20 cellular contexts compared by ENCODE assay signal in the genomic region with DNA sequence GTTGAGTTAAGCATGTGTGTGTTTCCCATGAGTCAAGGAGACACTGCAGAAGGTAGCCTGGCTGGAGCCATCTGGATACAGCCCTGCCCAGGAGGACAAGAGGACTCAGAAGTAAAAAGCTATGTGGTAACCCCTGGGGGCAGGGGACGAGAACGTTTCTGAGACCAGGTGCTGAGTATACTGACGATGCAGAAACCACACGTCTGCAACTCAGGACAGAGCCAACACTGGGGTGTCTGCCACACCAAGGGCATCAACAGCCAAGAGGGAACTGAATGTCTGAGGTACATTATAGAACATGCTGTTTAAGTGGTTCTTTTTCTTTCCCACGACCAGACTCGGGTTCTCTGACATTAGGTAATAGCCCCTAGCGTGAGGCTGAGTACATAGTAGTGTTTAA.
"Had no signal": no experiment of that assay in that cellular context is flagged by ENCODE, and none has a peak within 500 bp of the region (broad histone marks: within the 10 kb centered on the region; RNA-seq: fewer than 3 reads in every experiment).

No MANE protein-coding gene starts in this region.

- H3K9ac ChIP-seq: neural progenitor cell had no signal

- H3K27ac ChIP-seq: body of pancreas, neural progenitor cell, right atrium auricular region, skin epidermis, suprapubic skin had no signal

- H3K9me3 ChIP-seq: body of pancreas, right atrium auricular region, suprapubic skin had no signal

- H3K9me3 Mint-ChIP-seq: activated CD4-positive, alpha-beta memory T cell treated with anti-CD3 and anti-CD28 coated beads, Interleukin-2, amount 10 ng/mL, durations not matched to agents 7 days and 5 days; naive thymus-derived CD4-positive, alpha-beta T cell; neural progenitor cell; stimulated activated naive CD8-positive, alpha-beta T cell treated with anti-CD3 and anti-CD28 coated beads, Interleukin-15, amount 100 ng/mL, for 72 hours; T-helper 2 cell treated with Interferon-gamma antibody and Interleukin-4, amounts not matched to agents 5 μg/mL and 100 μg/mL, for 36 hours; type B pancreatic cell; WTC11 had no signal

- H3K4me1 ChIP-seq: body of pancreas, suprapubic skin had no signal

- H3K36me3 Mint-ChIP-seq: activated CD8-positive, alpha-beta memory T cell treated with anti-CD3 and anti-CD28 coated beads, Interleukin-2, amount 10 ng/mL, durations not matched to agents 7 days and 5 days; naive thymus-derived CD4-positive, alpha-beta T cell; neural progenitor cell; type B pancreatic cell; WTC11 had no signal

- H3K4me3 Mint-ChIP-seq: activated CD4-positive, alpha-beta memory T cell treated with anti-CD3 and anti-CD28 coated beads, Interleukin-2, amount 10 ng/mL, durations not matched to agents 7 days and 5 days; activated CD8-positive, alpha-beta memory T cell treated with anti-CD3 and anti-CD28 coated beads, Interleukin-2, amount 10 ng/mL, durations not matched to agents 7 days and 5 days; activated naive CD8-positive, alpha-beta T cell; naive thymus-derived CD4-positive, alpha-beta T cell; neural progenitor cell; stimulated activated naive CD8-positive, alpha-beta T cell treated with anti-CD3 and anti-CD28 coated beads, Interleukin-15, amount 100 ng/mL, for 72 hours; T-helper 2 cell treated with Interferon-gamma antibody and Interleukin-4, amounts not matched to agents 5 μg/mL and 100 μg/mL, for 36 hours; type B pancreatic cell; WTC11 had no signal

- DNase-seq: activated CD4-positive, alpha-beta memory T cell treated with anti-CD3 and anti-CD28 coated beads, Interleukin-2, amount 10 ng/mL, durations not matched to agents 7 days and 5 days; activated CD4-positive, alpha-beta T cell treated with anti-CD3 and anti-CD28 coated beads for 4 hours; activated CD8-positive, alpha-beta memory T cell treated with anti-CD3 and anti-CD28 coated beads, Interleukin-2, amount 10 ng/mL, durations not matched to agents 7 days and 5 days; amniotic stem cell; foreskin fibroblast; kidney; naive thymus-derived CD4-positive, alpha-beta T cell; stimulated activated CD4-positive, alpha-beta T cell treated with anti-CD3 and anti-CD28 coated beads, Interleukin-2, amount 100 ng/mL, for 48 hours; stimulated activated naive CD8-positive, alpha-beta T cell treated with anti-CD3 and anti-CD28 coated beads, Interleukin-15, amount 100 ng/mL, for 72 hours had no signal

- H3K4me2 ChIP-seq: neural progenitor cell had no signal

- H3K27me3 ChIP-seq: body of pancreas, neural progenitor cell, right atrium auricular region, suprapubic skin had no signal

- ATAC-seq: activated CD8-positive, alpha-beta memory T cell treated with anti-CD3 and anti-CD28 coated beads, Interleukin-2, amount 10 ng/mL, durations not matched to agents 7 days and 5 days; body of pancreas; left lobe of liver; naive thymus-derived CD4-positive, alpha-beta T cell; stimulated activated naive CD8-positive, alpha-beta T cell treated with anti-CD3 and anti-CD28 coated beads, Interleukin-15, amount 100 ng/mL, for 72 hours; WTC11 had no signal

- H3K27me3 Mint-ChIP-seq: activated CD4-positive, alpha-beta memory T cell treated with anti-CD3 and anti-CD28 coated beads, Interleukin-2, amount 10 ng/mL, durations not matched to agents 7 days and 5 days; activated CD8-positive, alpha-beta memory T cell treated with anti-CD3 and anti-CD28 coated beads, Interleukin-2, amount 10 ng/mL, durations not matched to agents 7 days and 5 days; activated naive CD8-positive, alpha-beta T cell; naive thymus-derived CD4-positive, alpha-beta T cell; progenitor cell of endocrine pancreas; stimulated activated naive CD8-positive, alpha-beta T cell treated with anti-CD3 and anti-CD28 coated beads, Interleukin-15, amount 100 ng/mL, for 72 hours; type B pancreatic cell had no signal

- H3K36me3 ChIP-seq: neural progenitor cell, right atrium auricular region, suprapubic skin had no signal

- H3K27ac Mint-ChIP-seq: activated CD4-positive, alpha-beta memory T cell treated with anti-CD3 and anti-CD28 coated beads, Interleukin-2, amount 10 ng/mL, durations not matched to agents 7 days and 5 days; activated CD8-positive, alpha-beta memory T cell treated with anti-CD3 and anti-CD28 coated beads, Interleukin-2, amount 10 ng/mL, durations not matched to agents 7 days and 5 days; activated naive CD8-positive, alpha-beta T cell; neural progenitor cell; progenitor cell of endocrine pancreas; stimulated activated naive CD8-positive, alpha-beta T cell treated with anti-CD3 and anti-CD28 coated beads, Interleukin-15, amount 100 ng/mL, for 72 hours; T-helper 2 cell treated with Interferon-gamma antibody and Interleukin-4, amounts not matched to agents 5 μg/mL and 100 μg/mL, for 36 hours; type B pancreatic cell; WTC11 had no signal

- H3K4me3 ChIP-seq: body of pancreas, neural progenitor cell, right atrium auricular region, skin epidermis, suprapubic skin had no signal

- H2AFZ ChIP-seq: neural progenitor cell had no signal
